24 cellular contexts compared by ENCODE assay signal in genomic region chr1:199811163-199811562, GRCh38.
"Had no signal": no experiment of that assay in that cellular context is flagged by ENCODE, and none has a peak within 500 bp of the region (broad histone marks: within the 10 kb centered on the region; RNA-seq: fewer than 3 reads in every experiment).

No MANE protein-coding gene starts in this region.

- H3K27ac Mint-ChIP-seq: activated CD4-positive, alpha-beta memory T cell treated with anti-CD3 and anti-CD28 coated beads, Interleukin-2, amount 10 ng/mL, durations not matched to agents 7 days and 5 days; activated CD4-positive, alpha-beta T cell treated with anti-CD3 and anti-CD28 coated beads, Interleukin-2, amount 10 ng/mL, durations not matched to agents 7 days and 5 days; activated naive CD4-positive, alpha-beta T cell treated with anti-CD3 and anti-CD28 coated beads for 36 hours; activated naive CD8-positive, alpha-beta T cell; activated T-helper 17 cell treated with anti-CD3 and anti-CD28 coated beads, Interleukin-2, amount 50 U/mL, for 72 hours; brain had no signal

- H3K36me3 Mint-ChIP-seq: activated naive CD8-positive, alpha-beta T cell; brain had no signal

- H2AFZ ChIP-seq: PC-9 had no signal

- ATAC-seq: activated T-helper 17 cell treated with anti-CD3 and anti-CD28 coated beads, Interleukin-2, amount 50 U/mL, for 72 hours had no signal

- H3K4me2 ChIP-seq: PC-9 had no signal

- H3K27ac ChIP-seq: PC-9, VCaP had no signal

- H3K4me3 ChIP-seq: PC-9 had no signal

- H3K9me3 Mint-ChIP-seq: activated CD4-positive, alpha-beta memory T cell treated with anti-CD3 and anti-CD28 coated beads, Interleukin-2, amount 10 ng/mL, durations not matched to agents 7 days and 5 days; brain had no signal

- H3K4me1 Mint-ChIP-seq: activated CD4-positive, alpha-beta memory T cell treated with anti-CD3 and anti-CD28 coated beads, Interleukin-2, amount 10 ng/mL, durations not matched to agents 7 days and 5 days; activated CD4-positive, alpha-beta T cell treated with anti-CD3 and anti-CD28 coated beads, Interleukin-2, amount 10 ng/mL, durations not matched to agents 7 days and 5 days; activated T-helper 17 cell treated with anti-CD3 and anti-CD28 coated beads, Interleukin-2, amount 50 U/mL, for 72 hours; brain had no signal

- DNase-seq: activated CD4-positive, alpha-beta memory T cell treated with anti-CD3 and anti-CD28 coated beads, Interleukin-2, amount 10 ng/mL, durations not matched to agents 7 days and 5 days; activated CD4-positive, alpha-beta T cell treated with anti-CD3 and anti-CD28 coated beads, Interleukin-2, amount 10 ng/mL, durations not matched to agents 7 days and 5 days; activated CD4-positive, CD25-positive, alpha-beta regulatory T cell; activated gamma-delta T cell; activated naive CD4-positive, alpha-beta T cell treated with anti-CD3 and anti-CD28 coated beads for 36 hours; activated T-cell treated with anti-CD3 and anti-CD28 coated beads for 4 hours; activated T-cell treated with anti-CD3 and anti-CD28 coated beads, Interleukin-2, amount 50 U/mL, for 48 hours; amygdala; Kasumi-1; MV-4-11; NCI-H1105; NCI-H1436 treated with DMSO at 0.1 percent for 48 hours; NCI-H187; NCI-H2081; NCI-H510A treated with DMSO at 0.1 percent for 48 hours; NCI-H69; NK-92 treated with Interleukin-12 subunit alpha and Interleukin-12 subunit beta, amount 100 ng/mL, for 24 hours; PC-9; SHP77 treated with DMSO at 0.1 percent for 48 hours; T-helper 1 cell had no signal

- H3K4me3 Mint-ChIP-seq: activated CD4-positive, alpha-beta memory T cell treated with anti-CD3 and anti-CD28 coated beads, Interleukin-2, amount 10 ng/mL, durations not matched to agents 7 days and 5 days; activated CD4-positive, alpha-beta T cell treated with anti-CD3 and anti-CD28 coated beads, Interleukin-2, amount 10 ng/mL, durations not matched to agents 7 days and 5 days; activated naive CD4-positive, alpha-beta T cell treated with anti-CD3 and anti-CD28 coated beads for 36 hours; activated naive CD8-positive, alpha-beta T cell; activated T-helper 17 cell treated with anti-CD3 and anti-CD28 coated beads, Interleukin-2, amount 50 U/mL, for 72 hours; brain had no signal
